ENCODE assay signal across 11 cellular contexts in the genomic region with DNA sequence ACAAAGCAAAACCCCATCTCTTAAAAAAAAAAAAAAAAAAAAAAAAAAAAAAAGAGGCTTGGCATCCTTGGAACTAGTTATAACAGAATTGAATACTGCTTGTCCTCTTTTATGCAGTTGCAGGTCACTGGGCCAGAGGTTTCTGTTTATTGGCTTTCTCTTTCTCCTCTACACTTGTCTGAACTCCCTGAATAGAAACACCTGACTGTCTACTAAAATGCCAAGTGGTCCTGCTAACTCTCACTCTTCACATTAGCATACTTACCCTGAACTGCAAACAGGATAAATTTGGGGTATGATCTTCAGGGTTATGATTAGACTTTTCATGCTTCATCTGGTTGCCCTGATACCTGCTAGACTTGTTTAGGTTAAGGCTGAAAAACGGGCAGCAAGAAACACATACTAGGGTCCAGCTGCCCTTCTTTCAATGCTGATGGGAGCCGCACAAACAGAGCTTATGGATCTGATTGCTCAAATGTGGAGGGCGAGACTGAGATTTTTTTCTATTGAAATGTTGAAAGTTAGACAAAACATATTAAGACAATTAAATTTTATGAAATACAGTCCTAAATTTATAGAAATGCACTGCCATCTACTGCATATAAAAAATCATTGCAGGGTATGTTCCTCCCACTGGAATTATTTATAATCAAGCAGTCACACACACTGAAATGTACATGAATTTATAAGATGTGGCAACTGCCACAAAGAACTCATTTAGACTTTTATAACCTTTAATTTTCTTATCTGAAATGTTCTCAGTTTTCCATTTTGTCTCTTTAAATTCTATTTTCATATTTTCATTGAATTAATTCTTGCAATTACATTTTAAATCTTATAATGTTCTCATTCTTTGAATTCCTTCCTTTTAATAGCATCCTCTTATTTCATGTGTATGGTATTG. TPM values are rescaled to one million over a fixed set of nuclear protein-coding genes. Genes with fewer than 3 reads are reported as not detected.
DNase-seq lines count a peak whose midpoint lies in the region; TF ChIP-seq lines count a peak whose summit lies in the region.
"Had no signal": no experiment of that assay in that cellular context is flagged by ENCODE, and none has a peak within 500 bp of the region (broad histone marks: within the 10 kb centered on the region; RNA-seq: fewer than 3 reads in every experiment).

No MANE protein-coding gene starts in this region.

- TF ChIP-seq CTCF in fibroblast of villous mesenchyme (IDR thresholded peaks at IDR 0.05; ENCODE audit: insufficient read depth, low read depth, low read length) (peak; percentile 42), tibial artery (IDR thresholded peaks at IDR 0.05) (peak; percentile 15 to 25)

- peaks cover 53% of the 10 kb centered on the region for H3K36me3 Mint-ChIP-seq in activated CD4-positive, alpha-beta T cell treated with anti-CD3 and anti-CD28 coated beads, Interleukin-2, amount 10 ng/mL, durations not matched to agents 24 days and 14 days (ENCODE audit: low read depth)
- H3K36me3 Mint-ChIP-seq in CD8-positive, alpha-beta memory T cell = peaks cover 13 to 36% (median 14%) of the 10 kb centered on the region in 3 donors

- peak; percentile 41 for DNase-seq in activated CD4-positive, alpha-beta T cell treated with anti-CD3 and anti-CD28 coated beads, Interleukin-2, amount 10 ng/mL, durations not matched to agents 24 days and 14 days
- no peak for DNase-seq in activated CD4-positive, alpha-beta T cell treated with anti-CD3 and anti-CD28 coated beads, Interleukin-2, amount 50 U/mL, for 1 hour
- peak; percentile 38 for DNase-seq in RPMI7951 (ENCODE audit: low read depth)
- DNase-seq in fibroblast of villous mesenchyme (ENCODE audit: low read depth) = peak; percentile 45
- DNase-seq in tibial artery = no peak
- DNase-seq in occipital lobe (lab: John Stamatoyannopoulos, UW) = no peak
- no peak for DNase-seq in NCI-H1092 treated with DMSO at 0.1 percent for 48 hours (lab: John Stamatoyannopoulos, UW)
- no peak for DNase-seq in CD8-positive, alpha-beta memory T cell

- H3K4me1 Mint-ChIP-seq in activated CD4-positive, alpha-beta T cell treated with anti-CD3 and anti-CD28 coated beads, Interleukin-2, amount 10 ng/mL, durations not matched to agents 24 days and 14 days = peaks cover 2% of the 10 kb centered on the region
- no peaks in the 10 kb centered on the region for H3K4me1 Mint-ChIP-seq in CD8-positive, alpha-beta memory T cell

- H3K27ac Mint-ChIP-seq in activated CD4-positive, alpha-beta T cell treated with anti-CD3 and anti-CD28 coated beads, Interleukin-2, amount 10 ng/mL, durations not matched to agents 24 days and 14 days = no peak overlapping the region
- H3K27ac Mint-ChIP-seq in CD8-positive, alpha-beta memory T cell = no peak overlapping the region

- no peaks in the 10 kb centered on the region for H3K9me3 ChIP-seq in tibial artery
- H3K9me3 ChIP-seq in CD8-positive, alpha-beta memory T cell (ENCODE audit: low read length) = no peaks in the 10 kb centered on the region

- CTCF ChIA-PET in CD8-positive, alpha-beta memory T cell (lab: Charles Lee) = interaction anchor here (0.7 kb wide), 1 partner anchor 177 kb away, joined by 3 read pairs; no protein-coding TSS in a partner anchor

- no peak overlapping the region for H3K27ac ChIP-seq in tibial artery
- H3K27ac ChIP-seq in CD8-positive, alpha-beta memory T cell (ENCODE audit: low read depth, low read length) = no peak overlapping the region

- H3K27me3 ChIP-seq in tibial artery = no peaks in the 10 kb centered on the region
- H3K27me3 ChIP-seq in CD8-positive, alpha-beta memory T cell (ENCODE audit: insufficient read depth, low read length, poor library complexity, severe bottlenecking) = no peaks in the 10 kb centered on the region

- intact Hi-C loops in activated CD4-positive, alpha-beta T cell treated with anti-CD3 and anti-CD28 coated beads, Interleukin-2, amount 10 ng/mL, durations not matched to agents 24 days and 14 days (cut with micrococcal nuclease) = loop anchor here (10.0 kb wide), 1 partner anchor 616 kb away; no protein-coding TSS in a partner anchor
- intact Hi-C loops in tibial artery (cut with DNase I; ENCODE audit: low total_unique reads) = no loop called here

- H3K4me3 Mint-ChIP-seq in activated CD4-positive, alpha-beta T cell treated with anti-CD3 and anti-CD28 coated beads, Interleukin-2, amount 10 ng/mL, durations not matched to agents 24 days and 14 days = no peak overlapping the region
- H3K4me3 Mint-ChIP-seq in CD8-positive, alpha-beta memory T cell = no peak overlapping the region

- peaks cover 26% of the 10 kb centered on the region for H3K9me3 Mint-ChIP-seq in activated CD4-positive, alpha-beta T cell treated with anti-CD3 and anti-CD28 coated beads, Interleukin-2, amount 10 ng/mL, durations not matched to agents 24 days and 14 days
- peaks cover 16 to 39% (median 37%) of the 10 kb centered on the region in 5 donors for H3K9me3 Mint-ChIP-seq in CD8-positive, alpha-beta memory T cell

- H3K27me3 Mint-ChIP-seq in activated CD4-positive, alpha-beta T cell treated with anti-CD3 and anti-CD28 coated beads, Interleukin-2, amount 10 ng/mL, durations not matched to agents 24 days and 14 days = no peaks in the 10 kb centered on the region
- peaks cover 0 to 2% of the 10 kb centered on the region in 2 donors for H3K27me3 Mint-ChIP-seq in CD8-positive, alpha-beta memory T cell

- H3K4me1 ChIP-seq in tibial artery = no peaks in the 10 kb centered on the region
- H3K4me1 ChIP-seq in CD8-positive, alpha-beta memory T cell (ENCODE audit: insufficient read depth, low read length) = no peaks in the 10 kb centered on the region

- H3K4me3 ChIP-seq in fibroblast of villous mesenchyme (ENCODE audit: low read depth, low read length) (no peak overlapping the region), tibial artery (no peak overlapping the region)
- H3K4me3 ChIP-seq in CD8-positive, alpha-beta memory T cell (ENCODE audit: low read length) = no peak overlapping the region
- H3K4me3 ChIP-seq: lung had no signal

- POLR2A ChIA-PET in CD8-positive, alpha-beta memory T cell (lab: Charles Lee) = interaction anchor here (0.6 kb wide), 2 partner anchors 9 to 269 kb away, joined by 3 to 9 read pairs; no protein-coding TSS in a partner anchor

- H3K36me3 ChIP-seq in tibial artery = peaks cover 0 to 14% (median under 1%) of the 10 kb centered on the region in 3 donors
- no peaks in the 10 kb centered on the region for H3K36me3 ChIP-seq in CD8-positive, alpha-beta memory T cell (ENCODE audit: insufficient read depth, low read length)

RNA-seq across cellular contexts. Expression of a gene that starts 40.8 kb away (rescaled TPM):
- 78.5 and 83.2 TPM in 2 replicates for total RNA-seq in activated CD4-positive, alpha-beta T cell treated with anti-CD3 and anti-CD28 coated beads, Interleukin-2, amount 10 ng/mL, durations not matched to agents 24 days and 14 days
- total RNA-seq in RPMI7951 (2014; rRNA removed; shearing (Covaris generic)) = 52.2 and 52.9 TPM in 2 replicates
- total RNA-seq in fibroblast of villous mesenchyme (42.5 and 53.5 TPM in 2 replicates), occipital lobe (50.7 TPM)
- 10 to 100 TPM; 54.0 to 59.9 TPM for total RNA-seq in CD8-positive, alpha-beta memory T cell
- polyA plus RNA-seq in CD8-positive, alpha-beta memory T cell = 16.9 TPM

RNA-seq across cellular contexts. Expression of a gene that starts 50.4 kb away (rescaled TPM):
- 0.17 and 0.33 TPM in 2 replicates for total RNA-seq in activated CD4-positive, alpha-beta T cell treated with anti-CD3 and anti-CD28 coated beads, Interleukin-2, amount 10 ng/mL, durations not matched to agents 24 days and 14 days
- 0.12 TPM in 1 of 2 replicates, not detected in the other for total RNA-seq in RPMI7951 (2014; rRNA removed; shearing (Covaris generic))
- total RNA-seq in fibroblast of villous mesenchyme = under 0.01 TPM in 1 of 2 replicates, not detected in the other
- 0.16 TPM for total RNA-seq in occipital lobe
- not detected for total RNA-seq in CD8-positive, alpha-beta memory T cell
- polyA plus RNA-seq in CD8-positive, alpha-beta memory T cell = not detected
- total RNA-seq: Daoy, H1, lung had no signal
- polyA plus RNA-seq: H1 had no signal

Comparison
In these comparisons a context has a peak if more than half of its experiments do, and no peak if none do; other contexts are left out.
1. DNase-seq: peak in activated CD4-positive, alpha-beta T cell treated with anti-CD3 and anti-CD28 coated beads, Interleukin-2, amount 10 ng/mL, durations not matched to agents 24 days and 14 days (single experiment), RPMI7951 (single experiment) and fibroblast of villous mesenchyme (single experiment); none in activated CD4-positive, alpha-beta T cell treated with anti-CD3 and anti-CD28 coated beads, Interleukin-2, amount 50 U/mL, for 1 hour (single experiment), tibial artery (0 of 2), occipital lobe (single experiment), NCI-H1092 treated with DMSO at 0.1 percent for 48 hours (single experiment) and CD8-positive, alpha-beta memory T cell (0 of 5).